ENCODE assay signal across 1 cellular context in genomic region chrX:74606799-74607198, GRCh38.
A peak's percentile ranks its signal among the peaks of the same experiment; 100 is the strongest.
TF ChIP-seq lines count a peak whose summit lies in the region.

No MANE protein-coding gene starts in this region.

TF ChIP-seq in H1, 55 proteins besides CTCF, POLR2A, EP300 and RAD21:
- TF ChIP-seq JUND (IDR thresholded peaks at IDR 0.05; ENCODE audit: low read length) (no peak), POLR2AphosphoS5 (IDR thresholded peaks at IDR 0.05; ENCODE audit: low read depth, low read length) (peak; percentile 57)
